ENCODE assay signal across 10 cellular contexts in genomic region chr7:112448891-112449290, GRCh38. TPM values are rescaled to one million over a fixed set of nuclear protein-coding genes. Genes with fewer than 3 reads are reported as not detected.
DNase-seq lines count a peak whose midpoint lies in the region; ATAC-seq and TF ChIP-seq lines count a peak whose summit lies in the region.
"Had no signal": no experiment of that assay in that cellular context is flagged by ENCODE, and none has a peak within 500 bp of the region (broad histone marks: within the 10 kb centered on the region; RNA-seq: fewer than 3 reads in every experiment).

No MANE protein-coding gene starts in this region.

- H3K27me3 ChIP-seq in CD4-positive, alpha-beta T cell (ENCODE audit: control insufficient read depth, insufficient read depth, low read length) = no peaks in the 10 kb centered on the region
- H3K27me3 ChIP-seq in Loucy (ENCODE audit: insufficient read depth, low read length, poor library complexity, severe bottlenecking) = no peaks in the 10 kb centered on the region
- no peaks in the 10 kb centered on the region for H3K27me3 ChIP-seq in colonic mucosa
- no peaks in the 10 kb centered on the region for H3K27me3 ChIP-seq in osteoblast (ENCODE audit: insufficient read depth, low read length)
- H3K27me3 ChIP-seq: cardiac muscle cell had no signal

- H2AFZ ChIP-seq in Loucy (ENCODE audit: low read length) (no peak overlapping the region), osteoblast (ENCODE audit: low read length) (peak overlapping the region; percentile 6)

- H3K36me3 Mint-ChIP-seq in CD4-positive, alpha-beta T cell (ENCODE audit: low read depth) = peaks cover 24% of the 10 kb centered on the region

- CTCF ChIA-PET in CD4-positive, alpha-beta T cell (lab: Charles Lee) = no interaction called here

- TF ChIP-seq CTCF in CD4-positive, alpha-beta T cell (IDR thresholded peaks at IDR 0.05) = no peak
- no peak for TF ChIP-seq CTCF in Loucy (conservative IDR thresholded peaks at IDR 0.05; ENCODE audit: low read length)
- TF ChIP-seq CTCF in colonic mucosa (IDR thresholded peaks at IDR 0.05) = no peak
- TF ChIP-seq CTCF in osteoblast (IDR thresholded peaks at IDR 0.05; ENCODE audit: extremely low read depth, low read depth, low read length) = no peak

- H3K4me3 ChIP-seq in Loucy (ENCODE audit: low read length, poor library complexity, severe bottlenecking) (no peak overlapping the region), colonic mucosa (no peak overlapping the region), osteoblast (ENCODE audit: insufficient read depth, low read length) (no peak overlapping the region)

- peak overlapping the region; percentile 99 for H3K27ac Mint-ChIP-seq in CD4-positive, alpha-beta T cell

- H3K4me3 Mint-ChIP-seq in CD4-positive, alpha-beta T cell = peak overlapping the region; percentile 100

- H3K4me2 ChIP-seq in Loucy (ENCODE audit: low read depth, low read length, poor library complexity, severe bottlenecking) (peak overlapping the region; percentile 93), osteoblast (ENCODE audit: insufficient read depth, low read length) (peak overlapping the region; percentile 90)

- no peaks in the 10 kb centered on the region for H3K9me3 Mint-ChIP-seq in CD4-positive, alpha-beta T cell

- no peak overlapping the region for H3K27ac ChIP-seq in CD4-positive, alpha-beta T cell (ENCODE audit: low read depth, low read length)
- H3K27ac ChIP-seq in colonic mucosa (peak overlapping the region; percentile 93), osteoblast (ENCODE audit: low read depth, low read length) (no peak overlapping the region)
- H3K27ac ChIP-seq: cardiac muscle cell had no signal

- H3K79me2 ChIP-seq in Loucy (ENCODE audit: insufficient read depth, low read length) = peaks cover 32% of the 10 kb centered on the region
- peaks cover 36% of the 10 kb centered on the region for H3K79me2 ChIP-seq in osteoblast (ENCODE audit: insufficient read depth, low read length)

- peaks cover 32% of the 10 kb centered on the region for H4K20me1 ChIP-seq in Loucy (ENCODE audit: insufficient read depth, low read length, poor library complexity, severe bottlenecking)
- peaks cover 25% of the 10 kb centered on the region for H4K20me1 ChIP-seq in osteoblast (ENCODE audit: insufficient read depth, low read length)

- H3F3A ChIP-seq in Loucy (ENCODE audit: low read depth) = peaks cover 2% of the 10 kb centered on the region; the same call in 1 of the 2 replicates

- no peaks in the 10 kb centered on the region for H3K9me3 ChIP-seq in CD4-positive, alpha-beta T cell (ENCODE audit: control insufficient read depth, low read length)
- H3K9me3 ChIP-seq in Loucy (ENCODE audit: insufficient read depth, low read depth, low read length) (no peaks in the 10 kb centered on the region), colonic mucosa (no peaks in the 10 kb centered on the region), osteoblast (ENCODE audit: low read depth, low read length) (no peaks in the 10 kb centered on the region)

- no peaks in the 10 kb centered on the region for H3K27me3 Mint-ChIP-seq in CD4-positive, alpha-beta T cell

- H3K9me2 ChIP-seq in Loucy (replicated peaks; ENCODE audit: low read depth, low read length) = no peaks in the 10 kb centered on the region

- no peak for ATAC-seq in CD4-positive, alpha-beta T cell (ENCODE audit: poor library complexity)
- ATAC-seq in HG02973 (IDR thresholded peaks at IDR 0.05; ENCODE audit: unreplicated experiment) = no peak
- ATAC-seq in GM21526 (IDR thresholded peaks at IDR 0.05; ENCODE audit: low FRiP score, unreplicated experiment) = no peak
- ATAC-seq in HG03159 (IDR thresholded peaks at IDR 0.05; ENCODE audit: unreplicated experiment) = no peak
- ATAC-seq: sciatic nerve had no signal

- POLR2A ChIA-PET in CD4-positive, alpha-beta T cell (lab: Charles Lee) = interaction anchor here (1.6 to 3.5 kb wide), 4 partner anchors 13 to 243 kb away, joined by 8 to 35 read pairs (median 20); partner anchors contain the start of genes DOCK4 and ZNF277

- no peak for DNase-seq in CD4-positive, alpha-beta T cell
- peak; percentile 19 for DNase-seq in colonic mucosa
- no peak for DNase-seq in osteoblast (ENCODE audit: insufficient read length, low spot score, missing footprints)
- no peak for DNase-seq in HCEC 1CT

- H3K36me3 ChIP-seq in Loucy (ENCODE audit: insufficient read depth, low read length) (no peaks in the 10 kb centered on the region), colonic mucosa (no peaks in the 10 kb centered on the region), osteoblast (ENCODE audit: insufficient read depth, low read length) (no peaks in the 10 kb centered on the region)
- H3K36me3 ChIP-seq: cardiac muscle cell had no signal

- H3K4me1 Mint-ChIP-seq in CD4-positive, alpha-beta T cell (ENCODE audit: low read depth) = peaks cover 46% of the 10 kb centered on the region

- no peak overlapping the region for H3K9ac ChIP-seq in Loucy (ENCODE audit: low read depth, low read length, poor library complexity, severe bottlenecking)
- peak overlapping the region in 1 of 2 donors; percentile 80 for H3K9ac ChIP-seq in colonic mucosa (ENCODE audit: low read depth in 2 of 2, low read length in 2 of 2)

- H3K4me1 ChIP-seq in Loucy (ENCODE audit: insufficient read depth, low read length, poor library complexity, severe bottlenecking) (peaks cover 33% of the 10 kb centered on the region), colonic mucosa (peaks cover 4% of the 10 kb centered on the region), osteoblast (ENCODE audit: insufficient read depth, low read length) (peaks cover 31% of the 10 kb centered on the region)

- intact Hi-C loops in CD4-positive, alpha-beta T cell (cut with DNase I, micrococcal nuclease) = loop anchor here in 1 of 2 experiments (5.0 kb wide), 1 partner anchor 343 kb away; the partner anchor contains the start of gene TMEM168
- intact Hi-C loops in colonic mucosa (cut with DNase I) = no loop called here

RNA-seq across cellular contexts. Expression of gene IFRD1, which starts 1.4 kb away (rescaled TPM):
- 100 to 1,000 TPM; 198 to 205 TPM for total RNA-seq in CD4-positive, alpha-beta T cell
- 10 to 100 TPM; 35.9 to 41.0 TPM for total RNA-seq in colonic mucosa
- 90.5 and 107 TPM in 2 replicates for total RNA-seq in osteoblast

RNA-seq across cellular contexts. Expression of gene LSMEM1, which starts 31.9 kb away (rescaled TPM):
- total RNA-seq in CD4-positive, alpha-beta T cell = 1 to 10 TPM; 1.0 to 1.3 TPM
- 1 to 10 TPM; 2.0 to 2.3 TPM for total RNA-seq in colonic mucosa
- total RNA-seq in osteoblast = 0.72 and 0.88 TPM in 2 replicates
